Comparison of ENCODE assay signal across 27 cellular contexts in genomic region chr20:43241057-43241702, GRCh38. TPM values are rescaled to one million over a fixed set of nuclear protein-coding genes. Genes with fewer than 3 reads are reported as not detected.
"Had no signal": no experiment of that assay in that cellular context is flagged by ENCODE, and none has a peak within 500 bp of the region (broad histone marks: within the 10 kb centered on the region; RNA-seq: fewer than 3 reads in every experiment).

No MANE protein-coding gene starts in this region.

- H3K4me3 ChIP-seq: neural progenitor cell, pancreas, psoas muscle, sigmoid colon, thoracic aorta, thyroid gland, tibial nerve, upper lobe of left lung, vagina had no signal

- H3K9me3 ChIP-seq: pancreas, psoas muscle, thoracic aorta, thyroid gland, upper lobe of left lung, vagina had no signal

- H3K9ac ChIP-seq: neural progenitor cell had no signal

- H3K36me3 ChIP-seq: neural progenitor cell, pancreas, sigmoid colon, thoracic aorta, thyroid gland, tibial nerve, upper lobe of left lung, vagina had no signal

- FAIRE-seq: pancreas, small intestine, urothelium cell line had no signal

- H3K27me3 ChIP-seq: pancreas, thyroid gland, tibial nerve, upper lobe of left lung, vagina had no signal

- H2AFZ ChIP-seq: neural progenitor cell had no signal

- H3K4me1 ChIP-seq: neural progenitor cell, pancreas, psoas muscle, sigmoid colon, thyroid gland, tibial nerve, upper lobe of left lung, vagina had no signal

- H3K27ac ChIP-seq: neural progenitor cell, pancreas, psoas muscle, sigmoid colon, thoracic aorta, thyroid gland, tibial nerve, upper lobe of left lung, vagina had no signal

- H3K4me2 ChIP-seq: neural progenitor cell had no signal

- DNase-seq: naive thymus-derived CD4-positive, alpha-beta T cell; natural killer cell; pancreas; psoas muscle; right cardiac atrium; sigmoid colon; small intestine; stimulated activated CD4-positive, alpha-beta T cell treated with anti-CD3 and anti-CD28 coated beads, Interleukin-15, amount 100 ng/mL, for 24 hours; stimulated activated CD4-positive, alpha-beta T cell treated with anti-CD3 and anti-CD28 coated beads, Interleukin-2, amount 100 ng/mL, for 24 hours; stimulated activated CD4-positive, alpha-beta T cell treated with anti-CD3 and anti-CD28 coated beads, Interleukin-2, amount 100 ng/mL, for 48 hours; stimulated activated CD4-positive, alpha-beta T cell treated with anti-CD3 and anti-CD28 coated beads, Interleukin-4, amount 100 ng/mL, for 4 hours; stimulated activated CD8-positive, alpha-beta memory T cell treated with anti-CD3 and anti-CD28 coated beads, Interleukin-4, amount 100 ng/mL, for 48 hours; stimulated activated naive CD4-positive, alpha-beta T cell; stimulated activated naive CD8-positive, alpha-beta T cell treated with anti-CD3 and anti-CD28 coated beads, Interleukin-15, amount 100 ng/mL, for 72 hours; stimulated activated naive CD8-positive, alpha-beta T cell treated with anti-CD3 and anti-CD28 coated beads, Interleukin-15, Interleukin-2, amounts not matched to agents 100 U/mL and 50 U/mL, for 24 hours; substantia nigra; thyroid gland; trophoblast cell; upper lobe of left lung had no signal

- ATAC-seq: naive thymus-derived CD4-positive, alpha-beta T cell; natural killer cell; pancreas; psoas muscle; right cardiac atrium; stimulated activated memory B cell treated with anti-CD40 and anti-IgM and Interleukin-4, amounts not matched to agents 10 μg/mL and 1 μg/mL and 100 μg/mL, for 72 hours; stimulated activated naive CD8-positive, alpha-beta T cell treated with anti-CD3 and anti-CD28 coated beads, Interleukin-15, amount 100 ng/mL, for 72 hours; stimulated activated naive CD8-positive, alpha-beta T cell treated with anti-CD3 and anti-CD28 coated beads, Interleukin-15, Interleukin-2, amounts not matched to agents 100 U/mL and 50 U/mL, for 24 hours had no signal

RNA-seq across cellular contexts. Expression of gene PTPRT, which starts 51.5 kb away (rescaled TPM):
- total RNA-seq: naive thymus-derived CD4-positive, alpha-beta T cell; natural killer cell; osteocyte; renal cortical epithelial cell; thoracic aorta; vagina had no signal
- polyA plus RNA-seq: naive thymus-derived CD4-positive, alpha-beta T cell had no signal
